ENCODE assay signal across 9 cellular contexts in genomic region chr1:28199328-28200233, GRCh38. TPM values are rescaled to one million over a fixed set of nuclear protein-coding genes. Genes with fewer than 3 reads are reported as not detected.
DNase-seq lines count a peak whose midpoint lies in the region; ATAC-seq and TF ChIP-seq lines count a peak whose summit lies in the region.
"Had no signal": no experiment of that assay in that cellular context is flagged by ENCODE, and none has a peak within 500 bp of the region (broad histone marks: within the 10 kb centered on the region; RNA-seq: fewer than 3 reads in every experiment).

No MANE protein-coding gene starts in this region.

- H3K4me1 ChIP-seq in right atrium auricular region: no peaks in the 10 kb centered on the region
- H3K4me1 ChIP-seq: A549 had no signal

- DNase-seq in left cardiac atrium (no peak), right atrium auricular region (ENCODE audit: low spot score) (no peak), NCI-H1694 treated with DMSO at 0.1 percent for 48 hours (lab: John Stamatoyannopoulos, UW) (no peak), islet precursor cell (no peak), NCI-H2171 treated with DMSO at 0.1 percent for 48 hours (lab: John Stamatoyannopoulos, UW) (no peak)
- peak; percentile 49 for DNase-seq in activated gamma-delta T cell treated with anti-CD3 and anti-CD28 coated beads, Interleukin-2, amount 50 U/mL, for 16 hours (ENCODE audit: low read depth)
- peak; percentile 30 for DNase-seq in stimulated activated CD8-positive, alpha-beta memory T cell treated with anti-CD3 and anti-CD28 coated beads, Interleukin-15, amount 100 ng/mL, for 24 hours (ENCODE audit: low read depth)

- intact Hi-C loops in left cardiac atrium (cut with DNase I): loop anchor here in 1 of 2 donors (10.0 kb wide), 1 partner anchor 105 kb away; no protein-coding TSS in a partner anchor

- peaks cover 63% of the 10 kb centered on the region for H3K36me3 ChIP-seq in right atrium auricular region

- ATAC-seq in left cardiac atrium (peak; percentile 37 to 56), HG03565 (IDR thresholded peaks at IDR 0.05; ENCODE audit: unreplicated experiment) (peak; percentile 81)
- ATAC-seq: A549 had no signal

- no peak for TF ChIP-seq CTCF in right atrium auricular region (IDR thresholded peaks at IDR 0.05)

- H3K27ac ChIP-seq in right atrium auricular region: no peak overlapping the region
- H3K27ac ChIP-seq: A549 had no signal

- H3K4me3 ChIP-seq in right atrium auricular region: no peak overlapping the region
- H3K4me3 ChIP-seq: A549 had no signal

- H3K27me3 ChIP-seq in right atrium auricular region: no peaks in the 10 kb centered on the region

- no peaks in the 10 kb centered on the region for H3K9me3 ChIP-seq in right atrium auricular region
- H3K9me3 ChIP-seq: A549 had no signal

RNA-seq across cellular contexts. Expression of gene PTAFR, which starts 23.1 kb away (rescaled TPM):
- 1 to 10 TPM; 4.7 to 5.2 TPM for total RNA-seq in left cardiac atrium
- total RNA-seq in right atrium auricular region: 1 to 10 TPM; 1.3 to 4.6 TPM

RNA-seq across cellular contexts. Expression of gene DNAJC8, which starts 33.2 kb away (rescaled TPM):
- 10 to 100 TPM; 59.6 to 62.1 TPM for total RNA-seq in left cardiac atrium
- 10 to 100 TPM; 45.8 to 55.3 TPM for total RNA-seq in right atrium auricular region

RNA-seq across cellular contexts. Expression of gene ATP5IF1, which starts 36.3 kb away (rescaled TPM):
- total RNA-seq in left cardiac atrium (100 to 1,000 TPM; 241 to 296 TPM), right atrium auricular region (100 to 1,000 TPM; 472 to 881 TPM)

RNA-seq across cellular contexts. Expression of gene SESN2, which starts 59.7 kb away (rescaled TPM):
- total RNA-seq in left cardiac atrium (1 to 10 TPM; 4.4 to 4.5 TPM), right atrium auricular region (1 to 10 TPM; 4.1 to 8.9 TPM)

Comparison
In these comparisons a context has a peak if more than half of its experiments do, and no peak if none do; other contexts are left out.
1. DNase-seq: peak in activated gamma-delta T cell treated with anti-CD3 and anti-CD28 coated beads, Interleukin-2, amount 50 U/mL, for 16 hours (single experiment) and stimulated activated CD8-positive, alpha-beta memory T cell treated with anti-CD3 and anti-CD28 coated beads, Interleukin-15, amount 100 ng/mL, for 24 hours (single experiment); none in left cardiac atrium (single experiment), right atrium auricular region (single experiment), NCI-H1694 treated with DMSO at 0.1 percent for 48 hours (single experiment), islet precursor cell (single experiment) and NCI-H2171 treated with DMSO at 0.1 percent for 48 hours (single experiment).